Comparison of ENCODE assay signal across 3 cellular contexts in the genomic region with DNA sequence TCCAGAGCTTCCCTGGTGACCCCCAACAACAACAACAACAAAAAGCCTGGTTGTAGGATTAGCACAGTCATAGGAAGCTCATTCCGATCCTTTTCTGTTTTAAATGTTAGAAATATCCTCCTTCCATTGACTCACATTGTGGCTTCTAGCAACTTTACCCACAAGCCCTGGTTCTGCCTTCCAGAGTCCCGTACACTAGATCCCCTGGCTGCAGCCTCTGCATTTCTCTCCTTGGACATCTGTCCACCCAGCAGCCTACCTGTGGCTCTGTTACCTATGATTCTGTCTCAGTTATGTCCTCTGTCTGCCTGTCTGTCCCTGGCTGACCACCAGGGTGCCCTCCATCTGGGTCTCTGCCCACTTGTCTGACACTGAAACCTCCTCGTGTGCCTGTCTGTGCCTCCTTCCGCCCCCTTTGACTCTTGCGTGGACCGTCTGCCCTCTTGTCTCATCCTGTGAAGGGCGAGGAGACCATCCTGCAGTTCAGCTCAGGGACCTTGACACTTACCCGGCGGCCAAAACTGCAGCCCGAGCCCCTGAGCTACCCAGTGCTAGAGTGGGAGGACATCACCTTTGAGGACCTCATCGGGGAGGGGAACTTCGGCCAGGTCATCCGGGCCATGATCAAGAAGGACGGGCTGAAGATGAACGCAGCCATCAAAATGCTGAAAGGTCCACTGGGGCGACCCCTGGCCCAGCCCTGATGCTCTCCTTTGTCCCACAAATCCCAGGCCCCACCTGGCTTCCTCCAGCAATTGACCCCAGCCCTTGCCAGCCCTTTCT.
TF ChIP-seq lines count a peak whose summit lies in the region.

No MANE protein-coding gene starts in this region.

TF ChIP-seq in GM23338, 12 proteins besides CTCF, POLR2A, EP300 and RAD21:
- TF ChIP-seq NANOG (IDR thresholded peaks at IDR 0.05; ENCODE audit: borderline replicate concordance) (no peak), POLR2AphosphoS5 (IDR thresholded peaks at IDR 0.05; ENCODE audit: low read depth) (no peak), ZNF331 (CRISPR knock-in tag; IDR thresholded peaks at IDR 0.05; ENCODE audit: low read depth) (no peak), ZNF114 (CRISPR knock-in tag; IDR thresholded peaks at IDR 0.05) (no peak), ETS1 (IDR thresholded peaks at IDR 0.05) (no peak), EZH2 (IDR thresholded peaks at IDR 0.05; ENCODE audit: low read depth, unreplicated experiment) (no peak), EZH2phosphoT487 (IDR thresholded peaks at IDR 0.05; ENCODE audit: unreplicated experiment) (no peak)
- TF ChIP-seq, protein P1, sequence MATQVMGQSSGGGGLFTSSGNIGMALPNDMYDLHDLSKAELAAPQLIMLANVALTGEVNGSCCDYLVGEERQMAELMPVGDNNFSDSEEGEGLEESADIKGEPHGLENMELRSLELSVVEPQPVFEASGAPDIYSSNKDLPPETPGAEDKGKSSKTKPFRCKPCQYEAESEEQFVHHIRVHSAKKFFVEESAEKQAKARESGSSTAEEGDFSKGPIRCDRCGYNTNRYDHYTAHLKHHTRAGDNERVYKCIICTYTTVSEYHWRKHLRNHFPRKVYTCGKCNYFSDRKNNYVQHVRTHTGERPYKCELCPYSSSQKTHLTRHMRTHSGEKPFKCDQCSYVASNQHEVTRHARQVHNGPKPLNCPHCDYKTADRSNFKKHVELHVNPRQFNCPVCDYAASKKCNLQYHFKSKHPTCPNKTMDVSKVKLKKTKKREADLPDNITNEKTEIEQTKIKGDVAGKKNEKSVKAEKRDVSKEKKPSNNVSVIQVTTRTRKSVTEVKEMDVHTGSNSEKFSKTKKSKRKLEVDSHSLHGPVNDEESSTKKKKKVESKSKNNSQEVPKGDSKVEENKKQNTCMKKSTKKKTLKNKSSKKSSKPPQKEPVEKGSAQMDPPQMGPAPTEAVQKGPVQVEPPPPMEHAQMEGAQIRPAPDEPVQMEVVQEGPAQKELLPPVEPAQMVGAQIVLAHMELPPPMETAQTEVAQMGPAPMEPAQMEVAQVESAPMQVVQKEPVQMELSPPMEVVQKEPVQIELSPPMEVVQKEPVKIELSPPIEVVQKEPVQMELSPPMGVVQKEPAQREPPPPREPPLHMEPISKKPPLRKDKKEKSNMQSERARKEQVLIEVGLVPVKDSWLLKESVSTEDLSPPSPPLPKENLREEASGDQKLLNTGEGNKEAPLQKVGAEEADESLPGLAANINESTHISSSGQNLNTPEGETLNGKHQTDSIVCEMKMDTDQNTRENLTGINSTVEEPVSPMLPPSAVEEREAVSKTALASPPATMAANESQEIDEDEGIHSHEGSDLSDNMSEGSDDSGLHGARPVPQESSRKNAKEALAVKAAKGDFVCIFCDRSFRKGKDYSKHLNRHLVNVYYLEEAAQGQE (IDR thresholded peaks at IDR 0.05; ENCODE audit: unreplicated experiment), result no peak

TF ChIP-seq in K562, 482 proteins besides CTCF, POLR2A, EP300 and RAD21:
- TF ChIP-seq NFIC (IDR thresholded peaks at IDR 0.05), result 0 out of 2 replicates have a peak, but pooled peaks have one; percentile 19
- no peak for TF ChIP-seq ZSCAN29 (IDR thresholded peaks at IDR 0.05)

TF ChIP-seq in GM12891, 5 proteins besides CTCF, POLR2A, EP300 and RAD21:
- TF ChIP-seq SPI1 (IDR thresholded peaks at IDR 0.05; ENCODE audit: low read depth, low read length) (no peak), PAX5 (IDR thresholded peaks at IDR 0.05; ENCODE audit: insufficient read depth, low read length, severe bottlenecking) (no peak), POLR2AphosphoS5 (IDR thresholded peaks at IDR 0.05; ENCODE audit: low read depth, low read length) (no peak), POU2F2 (IDR thresholded peaks at IDR 0.05; ENCODE audit: low read depth, low read length) (no peak), TAF1 (IDR thresholded peaks at IDR 0.05; ENCODE audit: low read depth, low read length) (no peak)
